12 cellular contexts compared by ENCODE assay signal in the genomic region with DNA sequence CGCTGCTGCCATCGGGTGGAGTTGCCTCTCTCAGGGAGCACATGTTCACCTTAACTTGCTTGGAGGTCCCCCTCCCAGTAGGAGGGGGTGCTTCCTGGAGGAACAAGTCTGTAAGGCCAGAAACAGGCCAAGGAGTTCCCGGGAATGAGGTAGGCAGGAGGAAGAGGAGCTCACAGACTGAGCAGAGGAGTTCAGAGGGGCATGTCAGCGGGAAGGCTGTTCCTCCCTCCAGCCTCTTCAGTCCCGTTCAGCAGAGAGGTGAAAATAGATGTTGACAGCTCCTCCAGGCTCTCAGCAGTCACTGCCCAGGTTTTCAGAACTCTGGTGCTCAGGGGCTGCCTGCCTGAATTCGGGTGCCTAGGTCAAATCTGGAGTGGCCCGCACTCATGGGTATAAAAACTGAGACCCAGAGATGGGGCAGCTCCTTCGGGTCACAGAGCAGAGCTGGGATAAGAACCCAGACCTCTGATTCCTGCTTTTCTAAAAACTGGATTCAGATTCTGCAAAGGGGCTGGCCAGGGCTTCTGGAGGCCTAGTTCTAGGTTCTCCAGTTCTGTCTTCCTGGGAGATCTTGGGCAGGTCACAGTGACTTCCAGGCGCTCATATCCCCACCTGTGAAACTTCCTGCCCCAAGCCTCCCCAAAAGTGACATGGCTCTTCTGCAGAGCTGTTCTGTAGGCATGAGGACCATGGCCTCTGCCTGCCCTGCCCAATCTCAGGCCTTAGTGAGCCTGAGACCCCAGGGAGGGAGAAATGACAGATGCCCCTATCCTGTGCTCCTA. TPM values are rescaled to one million over a fixed set of nuclear protein-coding genes. Genes with fewer than 3 reads are reported as not detected.
DNase-seq lines count a peak whose midpoint lies in the region; TF ChIP-seq lines count a peak whose summit lies in the region.
"Had no signal": no experiment of that assay in that cellular context is flagged by ENCODE, and none has a peak within 500 bp of the region (broad histone marks: within the 10 kb centered on the region; RNA-seq: fewer than 3 reads in every experiment).

No MANE protein-coding gene starts in this region.

- in situ Hi-C loops in brain microvascular endothelial cell (cut with HindIII; ENCODE audit: low pct_ligation_motif_present, low sequenced_read_pairs), result loop anchor here (25.0 kb wide), 1 partner anchor 355 kb away; no protein-coding TSS in a partner anchor

- no peak overlapping the region for H3K4me3 ChIP-seq in tibial artery
- no peak overlapping the region for H3K4me3 ChIP-seq in brain microvascular endothelial cell (ENCODE audit: low read depth, low read length)
- H3K4me3 ChIP-seq: GM23248, hepatocyte had no signal

- no peaks in the 10 kb centered on the region for H3K9me3 ChIP-seq in tibial artery

- DNase-seq in activated T-cell treated with anti-CD3 and anti-CD28 coated beads, Interleukin-2, amount 50 U/mL, for 24 hours, result no peak
- DNase-seq in activated T-cell treated with anti-CD3 and anti-CD28 coated beads for 4 hours, result no peak
- no peak for DNase-seq in caudate nucleus (lab: John Stamatoyannopoulos, UW)
- DNase-seq in mesenteric fat pad (ENCODE audit: low spot score), result peak; percentile 65
- DNase-seq in tibial artery, result no peak
- DNase-seq in posterior vena cava (ENCODE audit: low spot score), result no peak
- DNase-seq in brain microvascular endothelial cell, result no peak
- no peak for DNase-seq in GOT3 (lab: John Stamatoyannopoulos, UW)
- DNase-seq: GM23248; NCI-H2171 treated with DMSO at 0.1 percent for 48 hours; stimulated activated CD4-positive, alpha-beta T cell treated with anti-CD3 and anti-CD28 coated beads, Interleukin-2, amount 100 ng/mL, for 48 hours had no signal

- no peaks in the 10 kb centered on the region for H3K9me3 Mint-ChIP-seq in activated T-cell treated with anti-CD3 and anti-CD28 coated beads, Interleukin-2, amount 50 U/mL, for 24 hours

- no peak overlapping the region for H3K4me3 Mint-ChIP-seq in activated T-cell treated with anti-CD3 and anti-CD28 coated beads, Interleukin-2, amount 50 U/mL, for 24 hours

- no peak for TF ChIP-seq CTCF in tibial artery (IDR thresholded peaks at IDR 0.05)
- no peak for TF ChIP-seq CTCF in brain microvascular endothelial cell (IDR thresholded peaks at IDR 0.05; ENCODE audit: low read depth, low read length, missing control alignments)

- peak overlapping the region; percentile 61 for H3K27ac Mint-ChIP-seq in activated T-cell treated with anti-CD3 and anti-CD28 coated beads, Interleukin-2, amount 50 U/mL, for 24 hours

- H3K36me3 ChIP-seq in tibial artery (peaks cover 3 to 11% (median 6%) of the 10 kb centered on the region in 3 donors), brain microvascular endothelial cell (replicated peaks) (no peaks in the 10 kb centered on the region)

- no peaks in the 10 kb centered on the region for H3K27me3 ChIP-seq in tibial artery
- H3K27me3 ChIP-seq in brain microvascular endothelial cell (replicated peaks), result no peaks in the 10 kb centered on the region
- H3K27me3 ChIP-seq: hepatocyte had no signal

- peaks cover 17 to 64% (median 60%) of the 10 kb centered on the region in 4 donors for H3K4me1 ChIP-seq in tibial artery

- peaks cover 52% of the 10 kb centered on the region for H3K36me3 Mint-ChIP-seq in activated T-cell treated with anti-CD3 and anti-CD28 coated beads, Interleukin-2, amount 50 U/mL, for 24 hours (ENCODE audit: low read depth)

- no peaks in the 10 kb centered on the region for H3K27me3 Mint-ChIP-seq in activated T-cell treated with anti-CD3 and anti-CD28 coated beads, Interleukin-2, amount 50 U/mL, for 24 hours

- intact Hi-C loops in tibial artery (cut with DNase I; ENCODE audit: low total_unique reads) (no loop called here), posterior vena cava (cut with DNase I) (loop anchor here in 1 of 2 donors (10.0 kb wide), 1 partner anchor 452 kb away; no protein-coding TSS in a partner anchor)

- H3K27ac ChIP-seq in caudate nucleus (ENCODE audit: low read depth, low read length), result peak overlapping the region; percentile 48
- H3K27ac ChIP-seq in tibial artery, result peak overlapping the region; percentile 92 to 94
- no peak overlapping the region for H3K27ac ChIP-seq in brain microvascular endothelial cell
- H3K27ac ChIP-seq: GM23248, hepatocyte had no signal

- peaks cover 16% of the 10 kb centered on the region for H3K4me1 Mint-ChIP-seq in activated T-cell treated with anti-CD3 and anti-CD28 coated beads, Interleukin-2, amount 50 U/mL, for 24 hours (ENCODE audit: low read depth)

RNA-seq across cellular contexts. Expression of a gene that starts 18.3 kb away (rescaled TPM):
- total RNA-seq in mesenteric fat pad, result 29.5 TPM
- 10 to 100 TPM; 13.5 to 17.6 TPM for total RNA-seq in posterior vena cava

RNA-seq across cellular contexts. Expression of a gene that starts 38.6 kb away (rescaled TPM):
- total RNA-seq in mesenteric fat pad (9.0 TPM), posterior vena cava (10 to 100 TPM; 20.4 to 22.1 TPM)
